1 cellular context compared by ENCODE assay signal in genomic region chr12:28610401-28611114, GRCh38.
TF ChIP-seq lines count a peak whose summit lies in the region.

No MANE protein-coding gene starts in this region.

TF ChIP-seq in IMR-90, 13 proteins besides CTCF, POLR2A, EP300 and RAD21:
- TF ChIP-seq FOS (IDR thresholded peaks at IDR 0.05; ENCODE audit: low read depth, low read length) (no peak), RCOR1 (IDR thresholded peaks at IDR 0.05; ENCODE audit: insufficient replicate concordance, low read length) (no peak), SMC3 (IDR thresholded peaks at IDR 0.05; ENCODE audit: low read depth, low read length) (no peak), CHD1 (IDR thresholded peaks at IDR 0.05; ENCODE audit: low read depth, low read length) (no peak), BHLHE40 (IDR thresholded peaks at IDR 0.05; ENCODE audit: low read depth, low read length) (no peak), CEBPB (IDR thresholded peaks at IDR 0.05; ENCODE audit: low read depth, low read length) (no peak), MAZ (IDR thresholded peaks at IDR 0.05; ENCODE audit: borderline replicate concordance, low read depth, low read length) (no peak), RFX5 (IDR thresholded peaks at IDR 0.05; ENCODE audit: low read depth, low read length) (no peak), MXI1 (IDR thresholded peaks at IDR 0.05; ENCODE audit: borderline replicate concordance, low read depth, low read length) (no peak), MAFK (IDR thresholded peaks at IDR 0.05; ENCODE audit: low read depth, low read length) (no peak), NFE2L2 (IDR thresholded peaks at IDR 0.05; ENCODE audit: low read depth, low read length) (no peak)
- TF ChIP-seq, protein P1, sequence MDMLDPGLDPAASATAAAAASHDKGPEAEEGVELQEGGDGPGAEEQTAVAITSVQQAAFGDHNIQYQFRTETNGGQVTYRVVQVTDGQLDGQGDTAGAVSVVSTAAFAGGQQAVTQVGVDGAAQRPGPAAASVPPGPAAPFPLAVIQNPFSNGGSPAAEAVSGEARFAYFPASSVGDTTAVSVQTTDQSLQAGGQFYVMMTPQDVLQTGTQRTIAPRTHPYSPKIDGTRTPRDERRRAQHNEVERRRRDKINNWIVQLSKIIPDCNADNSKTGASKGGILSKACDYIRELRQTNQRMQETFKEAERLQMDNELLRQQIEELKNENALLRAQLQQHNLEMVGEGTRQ (IDR thresholded peaks at IDR 0.05; ENCODE audit: low read depth, low read length) = no peak
- TF ChIP-seq, protein P2, sequence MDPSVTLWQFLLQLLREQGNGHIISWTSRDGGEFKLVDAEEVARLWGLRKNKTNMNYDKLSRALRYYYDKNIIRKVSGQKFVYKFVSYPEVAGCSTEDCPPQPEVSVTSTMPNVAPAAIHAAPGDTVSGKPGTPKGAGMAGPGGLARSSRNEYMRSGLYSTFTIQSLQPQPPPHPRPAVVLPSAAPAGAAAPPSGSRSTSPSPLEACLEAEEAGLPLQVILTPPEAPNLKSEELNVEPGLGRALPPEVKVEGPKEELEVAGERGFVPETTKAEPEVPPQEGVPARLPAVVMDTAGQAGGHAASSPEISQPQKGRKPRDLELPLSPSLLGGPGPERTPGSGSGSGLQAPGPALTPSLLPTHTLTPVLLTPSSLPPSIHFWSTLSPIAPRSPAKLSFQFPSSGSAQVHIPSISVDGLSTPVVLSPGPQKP (IDR thresholded peaks at IDR 0.05; ENCODE audit: borderline replicate concordance, low read depth, low read length) = no peak
